ENCODE assay signal across 29 cellular contexts in genomic region chr18:32440478-32440877, GRCh38. TPM values are rescaled to one million over a fixed set of nuclear protein-coding genes. Genes with fewer than 3 reads are reported as not detected.
"Had no signal": no experiment of that assay in that cellular context is flagged by ENCODE, and none has a peak within 500 bp of the region (broad histone marks: within the 10 kb centered on the region; RNA-seq: fewer than 3 reads in every experiment).

No MANE protein-coding gene starts in this region.

- H3K27ac ChIP-seq: epithelial cell of prostate, esophagus squamous epithelium, ovary, prostate gland, skin epidermis, thyroid gland, upper lobe of right lung had no signal

- ATAC-seq: left cardiac atrium; left ventricle myocardium superior; sciatic nerve; stimulated activated naive CD8-positive, alpha-beta T cell treated with anti-CD3 and anti-CD28 coated beads, Interleukin-15, Interleukin-2, amounts not matched to agents 100 U/mL and 50 U/mL, for 24 hours; upper lobe of right lung had no signal

- H3K4me3 ChIP-seq: esophagus squamous epithelium, ovary, prostate gland, skin epidermis, thyroid gland, upper lobe of right lung had no signal

- H3K27me3 ChIP-seq: esophagus squamous epithelium, ovary, thyroid gland, upper lobe of right lung had no signal

- H3K9me3 ChIP-seq: esophagus squamous epithelium, ovary, prostate gland, thyroid gland, upper lobe of right lung had no signal

- DNase-seq: activated CD4-positive, alpha-beta memory T cell treated with anti-CD3 and anti-CD28 coated beads for 36 hours; activated CD4-positive, alpha-beta T cell treated with anti-CD3 and anti-CD28 coated beads, Interleukin-2, amount 10 ng/mL, durations not matched to agents 24 days and 14 days; activated CD4-positive, CD25-positive, alpha-beta regulatory T cell treated with anti-CD3 and anti-CD28 coated beads, Interleukin-2, amount 50 U/mL, for 72 hours; activated CD8-positive, alpha-beta memory T cell treated with anti-CD3 and anti-CD28 coated beads, Interleukin-2, amount 50 U/mL, for 4 hours; activated effector memory CD4-positive, alpha-beta T cell treated with anti-CD3 and anti-CD28 coated beads, Interleukin-2, amount 50 U/mL, for 16 hours; activated naive CD4-positive, alpha-beta T cell treated with anti-CD3 and anti-CD28 coated beads, Interleukin-2, amount 10 ng/mL, durations not matched to agents 7 days and 5 days; activated naive CD8-positive, alpha-beta T cell treated with anti-CD3 and anti-CD28 coated beads, Interleukin-2, amount 10 ng/mL, durations not matched to agents 7 days and 5 days; activated T-cell treated with anti-CD3 and anti-CD28 coated beads, Interleukin-2, amount 50 U/mL, for 1 hour; central memory CD4-positive, alpha-beta T cell; dermis blood vessel endothelial cell; effector CD8-positive, alpha-beta T cell; esophagus squamous epithelium; foreskin melanocyte; left cardiac atrium; left ventricle myocardium superior; naive B cell; nephron progenitor cell; ovary; retina; stimulated activated CD4-positive, alpha-beta T cell treated with anti-CD3 and anti-CD28 coated beads, Interleukin-12 subunit alpha, Interleukin-12 subunit beta, amount 100 ng/mL, for 4 hours; stimulated activated CD4-positive, alpha-beta T cell treated with anti-CD3 and anti-CD28 coated beads, Interleukin-4, amount 100 ng/mL, for 1 hour; upper lobe of right lung had no signal

- H3K4me1 ChIP-seq: prostate gland, thyroid gland, upper lobe of right lung had no signal

- H3K36me3 ChIP-seq: esophagus squamous epithelium, ovary, prostate gland, thyroid gland, upper lobe of right lung had no signal

RNA-seq across cellular contexts. Expression of gene GAREM1, which starts 30.2 kb away (rescaled TPM):
- total RNA-seq: activated CD4-positive, alpha-beta T cell treated with anti-CD3 and anti-CD28 coated beads, Interleukin-2, amount 10 ng/mL, durations not matched to agents 24 days and 14 days; activated T-helper 1 cell treated with anti-CD3 and anti-CD28 coated beads, Interleukin-12 subunit alpha, Interleukin-12 subunit beta, Interleukin-2, Interleukin-4 antibody, amounts not matched to agents 30 ng/mL and 10 ng/mL and 1 ng/mL, durations not matched to agents 14 hours and 24 hours and 36 hours had no signal
